22 cellular contexts compared by ENCODE assay signal in the genomic region with DNA sequence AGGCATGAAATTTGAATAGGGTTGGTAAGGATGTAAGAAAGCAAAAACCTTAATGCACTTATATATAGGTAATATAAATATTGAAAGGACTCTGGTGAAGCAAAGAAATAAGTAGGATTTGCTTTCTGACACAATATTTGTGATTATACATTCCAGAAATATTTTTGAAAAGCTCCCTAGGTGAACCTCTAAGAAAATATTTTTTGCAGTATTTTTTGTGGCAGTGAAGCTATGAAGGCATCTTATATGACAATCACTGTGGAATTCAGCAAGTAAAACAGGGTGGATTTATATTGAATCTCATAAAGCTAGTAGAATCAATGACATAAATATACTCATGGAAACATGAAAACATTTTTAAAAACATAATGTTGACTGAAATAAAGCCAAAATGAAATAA.
A peak's percentile ranks its signal among the peaks of the same experiment; 100 is the strongest.
DNase-seq lines count a peak whose midpoint lies in the region; ATAC-seq and TF ChIP-seq lines count a peak whose summit lies in the region.
"Had no signal": no experiment of that assay in that cellular context is flagged by ENCODE, and none has a peak within 500 bp of the region (broad histone marks: within the 10 kb centered on the region; RNA-seq: fewer than 3 reads in every experiment).

No MANE protein-coding gene starts in this region.

- no peaks in the 10 kb centered on the region for H3K27me3 ChIP-seq in osteoblast (ENCODE audit: insufficient read depth, low read length)
- H3K27me3 ChIP-seq in ovary: no peaks in the 10 kb centered on the region
- H3K27me3 ChIP-seq: BLaER1 treated with 17β-estradiol and CSF1 and Interleukin-3, amounts not matched to agents 10 nM and 100 nM had no signal

- DNase-seq in AG10803 (ENCODE audit: low read depth) (peak; percentile 15), HS-27A (ENCODE audit: low read depth) (peak; percentile 65), chondrocyte (ENCODE audit: low spot score) (no peak), osteoblast (ENCODE audit: insufficient read length, low spot score, missing footprints) (no peak), ovary (no peak), coronary artery (ENCODE audit: low spot score) (no peak), immature natural killer cell (no peak), natural killer cell (no peak)
- DNase-seq: Calu3; CD8-positive, alpha-beta T cell; DND-41; GDM1; GOT3; H7; HFFc6 had no signal

- intact Hi-C loops in ovary (cut with DNase I) (no loop called here), natural killer cell (cut with micrococcal nuclease) (no loop called here)

- no peaks in the 10 kb centered on the region for H3K9me3 Mint-ChIP-seq in chondrocyte (ENCODE audit: low read depth)
- H3K9me3 Mint-ChIP-seq in immature natural killer cell: peaks cover 0 to 33% (median 19%) of the 10 kb centered on the region in 6 donors
- peaks cover 6 to 9% of the 10 kb centered on the region in 2 donors for H3K9me3 Mint-ChIP-seq in natural killer cell
- H3K9me3 Mint-ChIP-seq: CD8-positive, alpha-beta T cell; HFFc6 had no signal

- no peak overlapping the region for H3K4me2 ChIP-seq in osteoblast (ENCODE audit: insufficient read depth, low read length)
- H3K4me2 ChIP-seq: A549; BLaER1 treated with 17β-estradiol and CSF1 and Interleukin-3, amounts not matched to agents 10 nM and 100 nM had no signal

- TF ChIP-seq EP300 in ovary (IDR thresholded peaks at IDR 0.05): no peak

- H3K9me3 ChIP-seq in osteoblast (ENCODE audit: low read depth, low read length) (no peaks in the 10 kb centered on the region), ovary (no peaks in the 10 kb centered on the region)
- H3K9me3 ChIP-seq: A549; BLaER1 treated with 17β-estradiol and CSF1 and Interleukin-3, amounts not matched to agents 10 nM and 100 nM had no signal

- TF ChIP-seq CTCF in AG10803 (conservative IDR thresholded peaks at IDR 0.05; ENCODE audit: low read length) (no peak), chondrocyte (IDR thresholded peaks at IDR 0.05) (no peak), osteoblast (IDR thresholded peaks at IDR 0.05; ENCODE audit: extremely low read depth, low read depth, low read length) (no peak), ovary (IDR thresholded peaks at IDR 0.05) (no peak), coronary artery (IDR thresholded peaks at IDR 0.05) (no peak), natural killer cell (IDR thresholded peaks at IDR 0.05) (no peak)

- H3K36me3 Mint-ChIP-seq in chondrocyte (ENCODE audit: low read depth): no peaks in the 10 kb centered on the region
- no peaks in the 10 kb centered on the region for H3K36me3 Mint-ChIP-seq in immature natural killer cell
- no peaks in the 10 kb centered on the region for H3K36me3 Mint-ChIP-seq in natural killer cell
- H3K36me3 Mint-ChIP-seq: CD8-positive, alpha-beta T cell had no signal

- H3K4me3 ChIP-seq in AG10803 (ENCODE audit: low read length) (no peak overlapping the region), osteoblast (ENCODE audit: insufficient read depth, low read length) (no peak overlapping the region), ovary (no peak overlapping the region), coronary artery (no peak overlapping the region)
- H3K4me3 ChIP-seq: A549; BLaER1 treated with 17β-estradiol and CSF1 and Interleukin-3, amounts not matched to agents 10 nM and 100 nM had no signal

- ATAC-seq in natural killer cell: no peak
- ATAC-seq: A549; CD8-positive, alpha-beta T cell; HCT116; HepG2 had no signal

- no peak for TF ChIP-seq POLR2A in ovary (IDR thresholded peaks at IDR 0.05)

- H3K4me3 Mint-ChIP-seq in chondrocyte (ENCODE audit: unreplicated experiment): no peak overlapping the region
- no peak overlapping the region for H3K4me3 Mint-ChIP-seq in immature natural killer cell
- H3K4me3 Mint-ChIP-seq in natural killer cell: no peak overlapping the region
- H3K4me3 Mint-ChIP-seq: B cell; CD8-positive, alpha-beta T cell; HFFc6 had no signal

- H3K27ac ChIP-seq in osteoblast (ENCODE audit: low read depth, low read length) (peak overlapping the region; percentile 11), ovary (no peak overlapping the region), coronary artery (no peak overlapping the region)
- H3K27ac ChIP-seq: 22Rv1; A549; BLaER1 treated with 17β-estradiol and CSF1 and Interleukin-3, amounts not matched to agents 10 nM and 100 nM; HL-60 had no signal

- H3K79me2 ChIP-seq in osteoblast (ENCODE audit: insufficient read depth, low read length): no peaks in the 10 kb centered on the region

- H3K27ac Mint-ChIP-seq in chondrocyte (ENCODE audit: unreplicated experiment) (peak overlapping the region; percentile 53), immature natural killer cell (no peak overlapping the region), natural killer cell (no peak overlapping the region)
- H3K27ac Mint-ChIP-seq: B cell; CD8-positive, alpha-beta T cell; HFFc6 had no signal

- H2AFZ ChIP-seq in osteoblast (ENCODE audit: low read length): no peak overlapping the region

- H3K36me3 ChIP-seq in osteoblast (ENCODE audit: insufficient read depth, low read length) (no peaks in the 10 kb centered on the region), ovary (no peaks in the 10 kb centered on the region)
- H3K36me3 ChIP-seq: BLaER1 treated with 17β-estradiol and CSF1 and Interleukin-3, amounts not matched to agents 10 nM and 100 nM had no signal

- H3K4me1 Mint-ChIP-seq in chondrocyte (ENCODE audit: low read depth) (peaks cover 45% of the 10 kb centered on the region), immature natural killer cell (no peaks in the 10 kb centered on the region), natural killer cell (no peaks in the 10 kb centered on the region)
- H3K4me1 Mint-ChIP-seq: B cell had no signal

- H4K20me1 ChIP-seq in osteoblast (ENCODE audit: insufficient read depth, low read length): no peaks in the 10 kb centered on the region
- H4K20me1 ChIP-seq: BLaER1 treated with 17β-estradiol and CSF1 and Interleukin-3, amounts not matched to agents 10 nM and 100 nM had no signal

- H3K4me1 ChIP-seq in osteoblast (ENCODE audit: insufficient read depth, low read length) (peaks cover 29% of the 10 kb centered on the region), ovary (ENCODE audit: insufficient read depth) (no peaks in the 10 kb centered on the region)
- H3K4me1 ChIP-seq: A549; BLaER1 treated with 17β-estradiol and CSF1 and Interleukin-3, amounts not matched to agents 10 nM and 100 nM had no signal

- H3K27me3 Mint-ChIP-seq in chondrocyte (ENCODE audit: low read depth) (no peaks in the 10 kb centered on the region), immature natural killer cell (ENCODE audit: low read depth in 3 of 3) (no peaks in the 10 kb centered on the region), natural killer cell (ENCODE audit: low read depth in 2 of 2) (no peaks in the 10 kb centered on the region)
- H3K27me3 Mint-ChIP-seq: B cell had no signal

Comparison
In these comparisons a context has a peak if more than half of its experiments do, and no peak if none do; other contexts are left out.
1. DNase-seq: peak in AG10803 (single experiment) and HS-27A (single experiment); none in chondrocyte (single experiment), osteoblast (single experiment), ovary (0 of 5), coronary artery (single experiment), immature natural killer cell (0 of 3) and natural killer cell (single experiment).